In the genomic region with DNA sequence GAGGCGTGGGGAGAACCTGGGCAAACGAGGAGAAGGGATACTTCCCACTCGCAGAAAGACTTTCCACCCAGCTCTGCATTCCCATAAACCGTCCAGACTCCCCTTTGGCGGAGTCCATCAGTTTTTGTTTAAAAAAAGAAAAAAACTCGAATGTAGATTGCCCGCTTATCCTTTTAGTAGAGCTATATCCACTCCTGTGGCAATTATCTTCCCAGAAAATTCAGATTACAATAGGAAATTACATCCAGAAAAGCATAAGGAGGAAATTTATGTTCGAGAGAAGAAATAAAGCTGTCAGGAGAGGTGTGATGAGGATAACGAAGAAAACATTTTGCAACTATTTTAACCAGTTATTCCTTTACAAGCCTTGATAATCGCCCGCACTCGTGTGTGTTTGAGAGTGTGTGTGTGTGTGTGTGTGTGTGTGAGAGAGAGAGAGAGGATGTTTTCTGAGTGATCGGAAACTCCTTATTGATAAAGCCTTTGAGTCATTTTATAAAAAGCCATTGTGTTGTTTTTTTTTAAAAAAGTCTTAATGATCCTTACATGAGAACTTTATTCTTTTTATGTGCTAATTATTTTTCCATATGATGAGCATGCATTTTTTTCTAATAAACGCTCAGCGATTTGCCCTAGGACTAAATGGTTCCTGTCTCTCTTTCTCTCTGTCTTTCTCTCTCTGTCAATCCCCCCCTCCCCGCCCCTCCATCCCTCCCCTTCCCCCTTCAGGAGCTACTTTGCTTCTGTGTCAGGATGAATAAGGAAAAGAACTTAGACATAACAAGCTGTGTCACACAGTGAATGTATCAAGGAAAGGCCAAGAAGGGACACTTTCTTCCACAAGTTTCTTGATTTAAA, we compare ENCODE assay signal across 8 cellular contexts.
DNase-seq lines count a peak whose midpoint lies in the region; ATAC-seq and TF ChIP-seq lines count a peak whose summit lies in the region.

No MANE protein-coding gene starts in this region.

- H3K4me1 Mint-ChIP-seq in activated naive CD4-positive, alpha-beta T cell treated with anti-CD3 and anti-CD28 coated beads, Interleukin-2, amount 50 U/mL, for 24 hours, result peaks cover 46% of the 10 kb centered on the region

- TF ChIP-seq POLR2A in NB4 (IDR thresholded peaks at IDR 0.05; ENCODE audit: extremely low read depth, insufficient read length), result no peak

- no peak for ATAC-seq in HG03097 (IDR thresholded peaks at IDR 0.05; ENCODE audit: low FRiP score, unreplicated experiment)

- peaks cover 24% of the 10 kb centered on the region for H4K20me1 ChIP-seq in DOHH2 (ENCODE audit: control insufficient read depth, insufficient read depth, low read depth, low read length)

- H3K36me3 Mint-ChIP-seq in activated naive CD4-positive, alpha-beta T cell treated with anti-CD3 and anti-CD28 coated beads, Interleukin-2, amount 50 U/mL, for 24 hours, result peaks cover 3% of the 10 kb centered on the region

- TF ChIP-seq CTCF in DOHH2 (IDR thresholded peaks at IDR 0.05; ENCODE audit: low read depth, low read length, poor library complexity, severe bottlenecking), result no peak
- no peak for TF ChIP-seq CTCF in NB4 (IDR thresholded peaks at IDR 0.05; ENCODE audit: low read depth, low read length)

- H3K9me2 ChIP-seq in DOHH2 (replicated peaks; ENCODE audit: control insufficient read depth, low read length), result no peaks in the 10 kb centered on the region

- peak overlapping the region; percentile 97 for H3K27ac Mint-ChIP-seq in activated naive CD4-positive, alpha-beta T cell treated with anti-CD3 and anti-CD28 coated beads, Interleukin-2, amount 50 U/mL, for 24 hours

- H3K9me3 Mint-ChIP-seq in activated naive CD4-positive, alpha-beta T cell treated with anti-CD3 and anti-CD28 coated beads, Interleukin-2, amount 50 U/mL, for 24 hours, result no peaks in the 10 kb centered on the region

- peak overlapping the region; percentile 97 for H3K4me3 Mint-ChIP-seq in activated naive CD4-positive, alpha-beta T cell treated with anti-CD3 and anti-CD28 coated beads, Interleukin-2, amount 50 U/mL, for 24 hours

- H3K4me3 ChIP-seq in DOHH2 (ENCODE audit: low read length) (peak overlapping the region; percentile 99), NB4 (ENCODE audit: low read depth, low read length) (peak overlapping the region; percentile 95), iPS-18a (ENCODE audit: low read length) (peak overlapping the region; percentile 82), skin epidermis (peak overlapping the region; percentile 57 to 87 (median 71))

- H3K27ac ChIP-seq in DOHH2 (ENCODE audit: low read depth, low read length) (peak overlapping the region; percentile 73), iPS-18a (ENCODE audit: low read length) (no peak overlapping the region), skin epidermis (peak overlapping the region; percentile 68 to 98 (median 94))

- H3K27me3 ChIP-seq in DOHH2 (ENCODE audit: control insufficient read depth, low read length) (no peaks in the 10 kb centered on the region), iPS-18a (ENCODE audit: control insufficient read depth, insufficient read depth, low read length) (no peaks in the 10 kb centered on the region)

- peaks cover 35% of the 10 kb centered on the region for H3K36me3 ChIP-seq in DOHH2 (ENCODE audit: control insufficient read depth, low read length)
- H3K36me3 ChIP-seq in iPS-18a (ENCODE audit: control insufficient read depth, low read depth, low read length), result peaks cover 3% of the 10 kb centered on the region

- no peaks in the 10 kb centered on the region for H3K27me3 Mint-ChIP-seq in activated naive CD4-positive, alpha-beta T cell treated with anti-CD3 and anti-CD28 coated beads, Interleukin-2, amount 50 U/mL, for 24 hours

- DNase-seq in NB4 (ENCODE audit: low read depth) (peak; percentile 47), NCI-H1048 (lab: John Stamatoyannopoulos, UW) (no peak), NCI-H2196 (lab: John Stamatoyannopoulos, UW; ENCODE audit: unreplicated experiment) (no peak)

- H3K9me3 ChIP-seq in DOHH2 (ENCODE audit: control insufficient read depth, insufficient read depth, low read length) (no peaks in the 10 kb centered on the region), iPS-18a (ENCODE audit: control insufficient read depth, low read depth, low read length) (no peaks in the 10 kb centered on the region)

- H3F3A ChIP-seq in DOHH2 (ENCODE audit: control insufficient read depth, insufficient read depth), result peaks cover 8% of the 10 kb centered on the region

- H3K4me1 ChIP-seq in DOHH2 (ENCODE audit: control insufficient read depth, low read length) (peaks cover 32% of the 10 kb centered on the region), iPS-18a (ENCODE audit: control insufficient read depth, low read depth, low read length) (peaks cover 23% of the 10 kb centered on the region)

- H3K79me2 ChIP-seq in DOHH2 (ENCODE audit: control insufficient read depth, low read length), result peaks cover 59% of the 10 kb centered on the region

- H3K4me2 ChIP-seq in DOHH2 (ENCODE audit: low read length), result peak overlapping the region; percentile 80

- H3K9ac ChIP-seq in iPS-18a (ENCODE audit: low read length), result peak overlapping the region; percentile 73
